Comparison of ENCODE assay signal across 12 cellular contexts in genomic region chr18:46755315-46756171, GRCh38. TPM values are rescaled to one million over a fixed set of nuclear protein-coding genes. Genes with fewer than 3 reads are reported as not detected.
DNase-seq lines count a peak whose midpoint lies in the region; ATAC-seq and TF ChIP-seq lines count a peak whose summit lies in the region.
"Had no signal": no experiment of that assay in that cellular context is flagged by ENCODE, and none has a peak within 500 bp of the region (broad histone marks: within the 10 kb centered on the region; RNA-seq: fewer than 3 reads in every experiment).

No MANE protein-coding gene starts in this region.

- peak overlapping the region; percentile 42 for H3K9ac ChIP-seq in NT2/D1 (ENCODE audit: insufficient read length, low read depth)

- POLR2A ChIA-PET in activated CD8-positive, alpha-beta T cell treated with anti-CD3 and anti-CD28 coated beads, Interleukin-2, amount 10 ng/mL, durations not matched to agents 7 days and 5 days (lab: Charles Lee), result no interaction called here
- POLR2A ChIA-PET in activated CD8-positive, alpha-beta T cell treated with anti-CD3 and anti-CD28 coated beads for 36 hours (lab: Charles Lee), result no interaction called here

- H3K27me3 ChIP-seq in NT2/D1 (ENCODE audit: insufficient read depth, insufficient read length) (peaks cover 53% of the 10 kb centered on the region), right atrium auricular region (no peaks in the 10 kb centered on the region)

- CTCF ChIA-PET in activated CD8-positive, alpha-beta T cell treated with anti-CD3 and anti-CD28 coated beads, Interleukin-2, amount 10 ng/mL, durations not matched to agents 7 days and 5 days (lab: Charles Lee), result no interaction called here
- CTCF ChIA-PET in activated CD8-positive, alpha-beta T cell treated with anti-CD3 and anti-CD28 coated beads for 36 hours (lab: Charles Lee), result no interaction called here

- peaks cover 8% of the 10 kb centered on the region for H3K4me1 ChIP-seq in NT2/D1 (ENCODE audit: insufficient read depth, insufficient read length)
- peaks cover 0 to 35% of the 10 kb centered on the region in 2 donors for H3K4me1 ChIP-seq in right atrium auricular region

- H3K9me3 ChIP-seq in NT2/D1 (ENCODE audit: insufficient read depth, low read length) (no peaks in the 10 kb centered on the region), right atrium auricular region (no peaks in the 10 kb centered on the region)

- H3K27me3 Mint-ChIP-seq in activated CD8-positive, alpha-beta T cell treated with anti-CD3 and anti-CD28 coated beads, Interleukin-2, amount 10 ng/mL, durations not matched to agents 7 days and 5 days (ENCODE audit: low read depth), result peaks cover 61% of the 10 kb centered on the region
- H3K27me3 Mint-ChIP-seq in activated CD8-positive, alpha-beta T cell treated with anti-CD3 and anti-CD28 coated beads for 36 hours, result peaks cover 61% of the 10 kb centered on the region
- H3K27me3 Mint-ChIP-seq in stimulated activated naive B cell treated with anti-CD40 and anti-IgM and Interleukin-4, amounts not matched to agents 10 μg/mL and 1 μg/mL and 100 μg/mL, for 72 hours, result peaks cover 44 to 54% of the 10 kb centered on the region in 2 donors

- peak; percentile 4 for DNase-seq in activated CD8-positive, alpha-beta T cell treated with anti-CD3 and anti-CD28 coated beads, Interleukin-2, amount 10 ng/mL, durations not matched to agents 7 days and 5 days
- DNase-seq in activated CD8-positive, alpha-beta T cell treated with anti-CD3 and anti-CD28 coated beads for 36 hours, result no peak
- DNase-seq in NT2/D1 (ENCODE audit: low read depth, low spot score), result no peak
- DNase-seq in right atrium auricular region (ENCODE audit: low spot score), result peak; percentile 18
- DNase-seq in stimulated activated naive B cell treated with anti-CD40 and anti-IgM and Interleukin-4, amounts not matched to agents 10 μg/mL and 1 μg/mL and 100 μg/mL, for 72 hours, result no peak
- no peak for DNase-seq in iPS-NIHi7 (ENCODE audit: extremely low spot score)
- DNase-seq: CD8-positive, alpha-beta memory T cell had no signal

- no peak for TF ChIP-seq CTCF in activated CD8-positive, alpha-beta T cell treated with anti-CD3 and anti-CD28 coated beads for 36 hours (IDR thresholded peaks at IDR 0.05)
- no peak for TF ChIP-seq CTCF in right atrium auricular region (IDR thresholded peaks at IDR 0.05)

- H3K4me3 Mint-ChIP-seq in activated CD8-positive, alpha-beta T cell treated with anti-CD3 and anti-CD28 coated beads, Interleukin-2, amount 10 ng/mL, durations not matched to agents 7 days and 5 days, result no peak overlapping the region
- H3K4me3 Mint-ChIP-seq in activated CD8-positive, alpha-beta T cell treated with anti-CD3 and anti-CD28 coated beads for 36 hours, result no peak overlapping the region
- H3K4me3 Mint-ChIP-seq in stimulated activated naive B cell treated with anti-CD40 and anti-IgM and Interleukin-4, amounts not matched to agents 10 μg/mL and 1 μg/mL and 100 μg/mL, for 72 hours, result peak overlapping the region; percentile 36 to 66

- H3K36me3 Mint-ChIP-seq in activated CD8-positive, alpha-beta T cell treated with anti-CD3 and anti-CD28 coated beads, Interleukin-2, amount 10 ng/mL, durations not matched to agents 7 days and 5 days (ENCODE audit: low read depth), result no peaks in the 10 kb centered on the region
- H3K36me3 Mint-ChIP-seq in activated CD8-positive, alpha-beta T cell treated with anti-CD3 and anti-CD28 coated beads for 36 hours (ENCODE audit: low read depth), result no peaks in the 10 kb centered on the region
- H3K36me3 Mint-ChIP-seq in stimulated activated naive B cell treated with anti-CD40 and anti-IgM and Interleukin-4, amounts not matched to agents 10 μg/mL and 1 μg/mL and 100 μg/mL, for 72 hours, result no peaks in the 10 kb centered on the region
- H3K36me3 Mint-ChIP-seq: CD8-positive, alpha-beta memory T cell had no signal

- H3K4me3 ChIP-seq in NT2/D1 (ENCODE audit: insufficient read length, low read depth) (peak overlapping the region; percentile 26), right atrium auricular region (peak overlapping the region; percentile 47 to 57)

- H3K9me3 Mint-ChIP-seq in activated CD8-positive, alpha-beta T cell treated with anti-CD3 and anti-CD28 coated beads, Interleukin-2, amount 10 ng/mL, durations not matched to agents 7 days and 5 days (ENCODE audit: insufficient read depth), result no peaks in the 10 kb centered on the region
- no peaks in the 10 kb centered on the region for H3K9me3 Mint-ChIP-seq in activated CD8-positive, alpha-beta T cell treated with anti-CD3 and anti-CD28 coated beads for 36 hours
- H3K9me3 Mint-ChIP-seq in stimulated activated naive B cell treated with anti-CD40 and anti-IgM and Interleukin-4, amounts not matched to agents 10 μg/mL and 1 μg/mL and 100 μg/mL, for 72 hours, result no peaks in the 10 kb centered on the region
- H3K9me3 Mint-ChIP-seq: CD8-positive, alpha-beta memory T cell had no signal

- peak overlapping the region; percentile 68 to 73 for H3K27ac ChIP-seq in right atrium auricular region
- H3K27ac ChIP-seq: skin epidermis had no signal

- no peaks in the 10 kb centered on the region for H3K36me3 ChIP-seq in NT2/D1 (ENCODE audit: insufficient read depth, insufficient read length, low read length)
- H3K36me3 ChIP-seq in right atrium auricular region, result no peaks in the 10 kb centered on the region

- ATAC-seq in activated CD8-positive, alpha-beta T cell treated with anti-CD3 and anti-CD28 coated beads, Interleukin-2, amount 10 ng/mL, durations not matched to agents 7 days and 5 days, result no peak
- ATAC-seq in activated CD8-positive, alpha-beta T cell treated with anti-CD3 and anti-CD28 coated beads for 36 hours, result no peak
- ATAC-seq in stimulated activated naive B cell treated with anti-CD40 and anti-IgM and Interleukin-4, amounts not matched to agents 10 μg/mL and 1 μg/mL and 100 μg/mL, for 72 hours (replicated peaks), result peak in 1 of 2 donors; percentile 20
- ATAC-seq in GM18502 (IDR thresholded peaks at IDR 0.05; ENCODE audit: poor library complexity, unreplicated experiment), result no peak
- ATAC-seq in GM18519 (IDR thresholded peaks at IDR 0.05; ENCODE audit: low FRiP score, unreplicated experiment), result no peak
- ATAC-seq: activated CD4-positive, CD25-positive, alpha-beta regulatory T cell treated with anti-CD3 and anti-CD28 coated beads, Interleukin-2, amount 50 U/mL, for 24 hours had no signal

- no peak overlapping the region for H3K27ac Mint-ChIP-seq in activated CD8-positive, alpha-beta T cell treated with anti-CD3 and anti-CD28 coated beads, Interleukin-2, amount 10 ng/mL, durations not matched to agents 7 days and 5 days
- no peak overlapping the region for H3K27ac Mint-ChIP-seq in activated CD8-positive, alpha-beta T cell treated with anti-CD3 and anti-CD28 coated beads for 36 hours
- no peak overlapping the region for H3K27ac Mint-ChIP-seq in stimulated activated naive B cell treated with anti-CD40 and anti-IgM and Interleukin-4, amounts not matched to agents 10 μg/mL and 1 μg/mL and 100 μg/mL, for 72 hours
- H3K27ac Mint-ChIP-seq: CD8-positive, alpha-beta memory T cell had no signal

- intact Hi-C loops in activated CD8-positive, alpha-beta T cell treated with anti-CD3 and anti-CD28 coated beads for 36 hours (cut with micrococcal nuclease), result no loop called here

- H3K4me1 Mint-ChIP-seq in activated CD8-positive, alpha-beta T cell treated with anti-CD3 and anti-CD28 coated beads, Interleukin-2, amount 10 ng/mL, durations not matched to agents 7 days and 5 days (ENCODE audit: low read depth), result peaks cover 34% of the 10 kb centered on the region
- peaks cover 12% of the 10 kb centered on the region for H3K4me1 Mint-ChIP-seq in activated CD8-positive, alpha-beta T cell treated with anti-CD3 and anti-CD28 coated beads for 36 hours (ENCODE audit: low read depth)
- peaks cover 21 to 36% of the 10 kb centered on the region in 2 donors for H3K4me1 Mint-ChIP-seq in stimulated activated naive B cell treated with anti-CD40 and anti-IgM and Interleukin-4, amounts not matched to agents 10 μg/mL and 1 μg/mL and 100 μg/mL, for 72 hours

RNA-seq across cellular contexts. Expression of gene ST8SIA5, which starts 1.3 kb away (rescaled TPM):
- not detected for total RNA-seq in activated CD8-positive, alpha-beta T cell treated with anti-CD3 and anti-CD28 coated beads, Interleukin-2, amount 10 ng/mL, durations not matched to agents 7 days and 5 days
- not detected for total RNA-seq in activated CD8-positive, alpha-beta T cell treated with anti-CD3 and anti-CD28 coated beads for 36 hours
- total RNA-seq in right atrium auricular region, result 1 to 10 TPM; 5.9 to 6.7 TPM
- total RNA-seq: bronchial epithelial cell; CD8-positive, alpha-beta memory T cell had no signal

Comparison
In these comparisons a context has a peak if more than half of its experiments do, and no peak if none do; other contexts are left out.
1. DNase-seq: peak in activated CD8-positive, alpha-beta T cell treated with anti-CD3 and anti-CD28 coated beads, Interleukin-2, amount 10 ng/mL, durations not matched to agents 7 days and 5 days (single experiment) and right atrium auricular region (single experiment); none in activated CD8-positive, alpha-beta T cell treated with anti-CD3 and anti-CD28 coated beads for 36 hours (single experiment), NT2/D1 (single experiment), stimulated activated naive B cell treated with anti-CD40 and anti-IgM and Interleukin-4, amounts not matched to agents 10 μg/mL and 1 μg/mL and 100 μg/mL, for 72 hours (single experiment) and iPS-NIHi7 (single experiment).
2. H3K4me3 Mint-ChIP-seq: peak in stimulated activated naive B cell treated with anti-CD40 and anti-IgM and Interleukin-4, amounts not matched to agents 10 μg/mL and 1 μg/mL and 100 μg/mL, for 72 hours (2 of 2); none in activated CD8-positive, alpha-beta T cell treated with anti-CD3 and anti-CD28 coated beads, Interleukin-2, amount 10 ng/mL, durations not matched to agents 7 days and 5 days (single experiment) and activated CD8-positive, alpha-beta T cell treated with anti-CD3 and anti-CD28 coated beads for 36 hours (single experiment).
3. RNA of gene ST8SIA5, which starts 1.3 kb away (total RNA-seq): 5.9 to 6.7 TPM in right atrium auricular region; not detected in activated CD8-positive, alpha-beta T cell treated with anti-CD3 and anti-CD28 coated beads for 36 hours and not detected in activated CD8-positive, alpha-beta T cell treated with anti-CD3 and anti-CD28 coated beads, Interleukin-2, amount 10 ng/mL, durations not matched to agents 7 days and 5 days; every median in the first group is over 4 times any median in the second.